In genomic region chr11:27012254-27012921, GRCh38 we compare ENCODE assay signal across 11 cellular contexts. TPM values are rescaled to one million over a fixed set of nuclear protein-coding genes. Genes with fewer than 3 reads are reported as not detected.
DNase-seq lines count a peak whose midpoint lies in the region; TF ChIP-seq lines count a peak whose summit lies in the region.
"Had no signal": no experiment of that assay in that cellular context is flagged by ENCODE, and none has a peak within 500 bp of the region (broad histone marks: within the 10 kb centered on the region; RNA-seq: fewer than 3 reads in every experiment).

No MANE protein-coding gene starts in this region.

- no peaks in the 10 kb centered on the region for H3K36me3 ChIP-seq in HUES6 (ENCODE audit: control insufficient read depth, insufficient read depth, low read length)
- H3K36me3 ChIP-seq in muscle layer of colon (ENCODE audit: insufficient read depth, low read length) = no peaks in the 10 kb centered on the region
- H3K36me3 ChIP-seq: heart right ventricle, upper lobe of right lung had no signal

- no peak overlapping the region for H3K4me3 ChIP-seq in HUES6 (ENCODE audit: low read depth, low read length)
- peak overlapping the region in 1 of 2 donors; percentile 2 for H3K4me3 ChIP-seq in muscle layer of colon (ENCODE audit: low read depth in 1 of 2, low read length in 2 of 2)
- H3K4me3 ChIP-seq: heart right ventricle, upper lobe of right lung had no signal

- no peak for TF ChIP-seq CTCF in brain (conservative IDR thresholded peaks at IDR 0.05)

- no peaks in the 10 kb centered on the region for H3K36me3 Mint-ChIP-seq in brain

- H3K27ac ChIP-seq in HUES6 (ENCODE audit: low read depth, low read length) = peak overlapping the region; percentile 81; the same call in 1 of the 2 replicates
- H3K27ac ChIP-seq in muscle layer of colon (ENCODE audit: low read depth, low read length) = peak overlapping the region; percentile 67
- H3K27ac ChIP-seq: upper lobe of right lung had no signal

- H3K4me3 Mint-ChIP-seq in brain = peak overlapping the region in 4 of 5 experiments; percentile 4 to 71 (median 51)

- DNase-seq in AG08395 (ENCODE audit: low spot score) (peak; percentile 24), NCI-H524 (lab: John Stamatoyannopoulos, UW) (no peak), NCI-H82 (lab: John Stamatoyannopoulos, UW) (no peak), posterior vena cava (ENCODE audit: low spot score) (no peak)
- DNase-seq in stimulated activated CD4-positive, alpha-beta T cell treated with anti-CD3 and anti-CD28 coated beads, Interleukin-15, amount 100 ng/mL, for 24 hours = no peak
- DNase-seq: heart right ventricle, upper lobe of right lung had no signal

- H3K4me1 Mint-ChIP-seq in brain = peaks cover 41% of the 10 kb centered on the region

- H3K9me3 Mint-ChIP-seq in brain = peaks cover 0 to 4% (median 0%) of the 10 kb centered on the region in 5 experiments

- H3K9me3 ChIP-seq in HUES6 (ENCODE audit: control insufficient read depth, insufficient read depth, low read depth, low read length) (no peaks in the 10 kb centered on the region), muscle layer of colon (ENCODE audit: low read length) (no peaks in the 10 kb centered on the region)
- H3K9me3 ChIP-seq: upper lobe of right lung had no signal

- intact Hi-C loops in posterior vena cava (cut with DNase I) = no loop called here

- peaks cover 3% of the 10 kb centered on the region for H3K27me3 Mint-ChIP-seq in brain

- H3K9ac ChIP-seq in HUES6 (ENCODE audit: low read length) (peak overlapping the region; percentile 56), muscle layer of colon (ENCODE audit: low read length) (no peak overlapping the region)

- H3K27me3 ChIP-seq in HUES6 (ENCODE audit: control insufficient read depth, insufficient read depth, low read length) = no peaks in the 10 kb centered on the region
- no peaks in the 10 kb centered on the region for H3K27me3 ChIP-seq in muscle layer of colon (ENCODE audit: control insufficient read depth in 1 of 2, insufficient read depth in 2 of 2, low read length in 2 of 2)
- H3K27me3 ChIP-seq: heart right ventricle, upper lobe of right lung had no signal

- peak overlapping the region; percentile 31 to 99 (median 79) for H3K27ac Mint-ChIP-seq in brain
- H3K27ac Mint-ChIP-seq: activated T-helper 2 cell treated with anti-CD3 and anti-CD28 coated beads, Interferon-gamma antibody, Interleukin-2, Interleukin-4, amounts not matched to agents 10 μg/mL and 5 μg/mL and 100 μg/mL, durations not matched to agents 14 hours and 24 hours and 36 hours had no signal

- H3K4me1 ChIP-seq in HUES6 (ENCODE audit: control insufficient read depth, insufficient read depth, low read length) = peaks cover 18% of the 10 kb centered on the region; the same call in 1 of the 2 replicates
- peaks cover 32% of the 10 kb centered on the region for H3K4me1 ChIP-seq in muscle layer of colon (ENCODE audit: insufficient read depth, low read length)
- H3K4me1 ChIP-seq: upper lobe of right lung had no signal

RNA-seq across cellular contexts. Expression of gene FIBIN, which starts 18.5 kb away (rescaled TPM):
- 6.6 TPM for polyA plus RNA-seq in brain (ENCODE audit: insufficient read depth, low read depth, low replicate concordance)
- 10 to 100 TPM; 24.5 to 32.8 TPM for total RNA-seq in posterior vena cava
- total RNA-seq: activated T-helper 2 cell treated with anti-CD3 and anti-CD28 coated beads, Interferon-gamma antibody, Interleukin-2, Interleukin-4, amounts not matched to agents 10 μg/mL and 5 μg/mL and 100 μg/mL, durations not matched to agents 14 hours and 24 hours and 36 hours had no signal

RNA-seq across cellular contexts. Expression of gene BBOX1, which starts 28.2 kb away (rescaled TPM):
- 9.3 TPM for polyA plus RNA-seq in brain (ENCODE audit: insufficient read depth, low read depth, low replicate concordance)
- not detected for total RNA-seq in posterior vena cava
- total RNA-seq: activated T-helper 2 cell treated with anti-CD3 and anti-CD28 coated beads, Interferon-gamma antibody, Interleukin-2, Interleukin-4, amounts not matched to agents 10 μg/mL and 5 μg/mL and 100 μg/mL, durations not matched to agents 14 hours and 24 hours and 36 hours; upper lobe of right lung had no signal
- polyA plus RNA-seq: heart right ventricle had no signal
